Comparison of ENCODE assay signal across 1 cellular context in the genomic region with DNA sequence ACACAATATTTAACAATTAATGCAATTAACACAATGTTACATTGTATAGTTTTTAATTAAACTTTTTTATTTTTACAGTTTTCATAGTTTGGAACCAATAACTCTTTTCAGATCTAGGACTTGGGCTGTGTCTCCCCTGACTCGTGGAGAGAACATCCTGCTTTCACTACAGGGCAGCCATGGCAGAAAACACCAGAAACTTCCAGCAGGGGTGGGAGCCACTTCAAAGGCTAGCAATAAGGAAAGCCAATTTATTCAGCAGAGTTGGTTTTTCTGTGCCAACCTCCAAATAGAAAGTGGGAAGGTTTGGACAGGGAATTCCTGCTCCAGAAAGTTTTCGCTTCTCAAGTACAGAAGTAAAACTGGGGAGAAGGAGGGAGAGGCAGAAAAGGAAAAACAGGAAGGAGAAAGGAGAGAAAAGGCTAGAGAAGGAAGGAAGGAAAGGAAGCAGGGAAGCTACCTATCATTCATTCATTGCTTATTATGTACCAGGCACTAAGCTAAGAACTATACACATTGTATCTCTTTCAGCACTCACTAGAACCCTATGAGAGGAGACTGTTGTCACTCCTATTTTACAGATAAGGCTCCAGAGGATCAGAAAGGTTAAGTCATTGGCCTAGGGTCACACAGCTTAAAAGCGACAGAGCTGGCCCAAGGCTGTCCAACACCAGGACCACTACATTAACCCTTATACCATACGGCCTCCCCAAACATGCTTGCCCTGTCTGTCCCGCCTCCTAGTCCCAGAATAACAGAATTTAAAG.
TF ChIP-seq lines count a peak whose summit lies in the region.

No MANE protein-coding gene starts in this region.

TF ChIP-seq in WTC11, 78 proteins besides CTCF, POLR2A, EP300 and RAD21 (continued from another document):
- TF ChIP-seq, protein P1, sequence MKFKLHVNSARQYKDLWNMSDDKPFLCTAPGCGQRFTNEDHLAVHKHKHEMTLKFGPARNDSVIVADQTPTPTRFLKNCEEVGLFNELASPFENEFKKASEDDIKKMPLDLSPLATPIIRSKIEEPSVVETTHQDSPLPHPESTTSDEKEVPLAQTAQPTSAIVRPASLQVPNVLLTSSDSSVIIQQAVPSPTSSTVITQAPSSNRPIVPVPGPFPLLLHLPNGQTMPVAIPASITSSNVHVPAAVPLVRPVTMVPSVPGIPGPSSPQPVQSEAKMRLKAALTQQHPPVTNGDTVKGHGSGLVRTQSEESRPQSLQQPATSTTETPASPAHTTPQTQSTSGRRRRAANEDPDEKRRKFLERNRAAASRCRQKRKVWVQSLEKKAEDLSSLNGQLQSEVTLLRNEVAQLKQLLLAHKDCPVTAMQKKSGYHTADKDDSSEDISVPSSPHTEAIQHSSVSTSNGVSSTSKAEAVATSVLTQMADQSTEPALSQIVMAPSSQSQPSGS (CRISPR knock-in tag; IDR thresholded peaks at IDR 0.05; ENCODE audit: borderline replicate concordance, low read depth): no peak
- TF ChIP-seq TEAD1 (CRISPR knock-in tag; IDR thresholded peaks at IDR 0.05) (no peak), JAZF1 (CRISPR knock-in tag; IDR thresholded peaks at IDR 0.05) (no peak), ATF1 (CRISPR knock-in tag; IDR thresholded peaks at IDR 0.05) (no peak), GRHL2 (CRISPR knock-in tag; IDR thresholded peaks at IDR 0.05; ENCODE audit: insufficient replicate concordance, severe bottlenecking) (no peak), NR1H2 (CRISPR knock-in tag; IDR thresholded peaks at IDR 0.05) (no peak)
- TF ChIP-seq, protein P2, sequence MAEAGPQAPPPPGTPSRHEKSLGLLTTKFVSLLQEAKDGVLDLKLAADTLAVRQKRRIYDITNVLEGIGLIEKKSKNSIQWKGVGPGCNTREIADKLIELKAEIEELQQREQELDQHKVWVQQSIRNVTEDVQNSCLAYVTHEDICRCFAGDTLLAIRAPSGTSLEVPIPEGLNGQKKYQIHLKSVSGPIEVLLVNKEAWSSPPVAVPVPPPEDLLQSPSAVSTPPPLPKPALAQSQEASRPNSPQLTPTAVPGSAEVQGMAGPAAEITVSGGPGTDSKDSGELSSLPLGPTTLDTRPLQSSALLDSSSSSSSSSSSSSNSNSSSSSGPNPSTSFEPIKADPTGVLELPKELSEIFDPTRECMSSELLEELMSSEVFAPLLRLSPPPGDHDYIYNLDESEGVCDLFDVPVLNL (CRISPR knock-in tag; IDR thresholded peaks at IDR 0.05; ENCODE audit: borderline replicate concordance, low read depth): no peak
- TF ChIP-seq, protein P3, sequence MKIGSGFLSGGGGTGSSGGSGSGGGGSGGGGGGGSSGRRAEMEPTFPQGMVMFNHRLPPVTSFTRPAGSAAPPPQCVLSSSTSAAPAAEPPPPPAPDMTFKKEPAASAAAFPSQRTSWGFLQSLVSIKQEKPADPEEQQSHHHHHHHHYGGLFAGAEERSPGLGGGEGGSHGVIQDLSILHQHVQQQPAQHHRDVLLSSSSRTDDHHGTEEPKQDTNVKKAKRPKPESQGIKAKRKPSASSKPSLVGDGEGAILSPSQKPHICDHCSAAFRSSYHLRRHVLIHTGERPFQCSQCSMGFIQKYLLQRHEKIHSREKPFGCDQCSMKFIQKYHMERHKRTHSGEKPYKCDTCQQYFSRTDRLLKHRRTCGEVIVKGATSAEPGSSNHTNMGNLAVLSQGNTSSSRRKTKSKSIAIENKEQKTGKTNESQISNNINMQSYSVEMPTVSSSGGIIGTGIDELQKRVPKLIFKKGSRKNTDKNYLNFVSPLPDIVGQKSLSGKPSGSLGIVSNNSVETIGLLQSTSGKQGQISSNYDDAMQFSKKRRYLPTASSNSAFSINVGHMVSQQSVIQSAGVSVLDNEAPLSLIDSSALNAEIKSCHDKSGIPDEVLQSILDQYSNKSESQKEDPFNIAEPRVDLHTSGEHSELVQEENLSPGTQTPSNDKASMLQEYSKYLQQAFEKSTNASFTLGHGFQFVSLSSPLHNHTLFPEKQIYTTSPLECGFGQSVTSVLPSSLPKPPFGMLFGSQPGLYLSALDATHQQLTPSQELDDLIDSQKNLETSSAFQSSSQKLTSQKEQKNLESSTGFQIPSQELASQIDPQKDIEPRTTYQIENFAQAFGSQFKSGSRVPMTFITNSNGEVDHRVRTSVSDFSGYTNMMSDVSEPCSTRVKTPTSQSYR (CRISPR knock-in tag; IDR thresholded peaks at IDR 0.05): no peak
